Comparison of ENCODE assay signal across 1 cellular context in the genomic region with DNA sequence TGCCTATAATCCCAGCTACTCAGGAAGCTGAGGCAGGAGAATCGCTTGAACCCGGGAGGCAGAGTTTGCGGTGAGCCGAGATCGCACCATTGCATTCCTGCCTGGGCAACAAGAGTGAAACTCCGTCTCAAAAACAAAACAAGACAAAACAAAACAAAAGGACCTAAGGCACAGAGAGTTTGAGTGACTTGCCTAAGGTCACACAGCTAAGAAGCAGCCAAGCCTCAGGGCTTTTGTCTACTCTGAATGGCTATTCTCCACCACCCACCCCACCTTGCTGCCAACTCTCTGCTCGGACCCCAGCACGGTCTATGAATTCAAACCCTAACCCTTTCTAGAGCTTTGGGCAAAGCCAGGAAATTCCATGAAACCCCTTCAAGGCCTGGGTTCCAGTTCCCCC.
A peak's percentile ranks its signal among the peaks of the same experiment; 100 is the strongest.
TF ChIP-seq lines count a peak whose summit lies in the region.

No MANE protein-coding gene starts in this region.

TF ChIP-seq in HepG2, 621 proteins besides CTCF, POLR2A, EP300 and RAD21:
- TF ChIP-seq ZNF263 (CRISPR knock-in tag; IDR thresholded peaks at IDR 0.05) (no peak), ZNF768 (CRISPR knock-in tag; IDR thresholded peaks at IDR 0.05) (peak; percentile 93)
